Comparison of ENCODE assay signal across 33 cellular contexts in the genomic region with DNA sequence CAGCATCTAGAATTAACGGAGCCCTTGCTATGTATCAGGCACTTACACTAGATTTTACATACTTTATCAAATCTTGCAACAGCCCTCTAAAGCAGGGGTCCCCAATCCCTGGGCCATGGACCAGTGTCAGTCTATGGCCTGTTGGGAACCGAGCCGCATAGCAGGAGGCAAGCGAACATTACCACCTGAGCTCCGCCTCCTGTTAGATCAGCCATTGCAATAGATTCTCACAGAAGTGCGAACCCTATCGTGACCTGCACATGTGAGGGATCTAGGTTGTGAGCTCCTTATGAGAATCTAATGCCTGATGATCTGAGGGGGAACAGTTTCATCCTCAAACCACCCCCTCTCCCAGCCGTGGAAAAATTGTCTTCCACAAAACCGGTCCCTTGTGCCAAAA. TPM values are rescaled to one million over a fixed set of nuclear protein-coding genes. Genes with fewer than 3 reads are reported as not detected.
"Had no signal": no experiment of that assay in that cellular context is flagged by ENCODE, and none has a peak within 500 bp of the region (broad histone marks: within the 10 kb centered on the region; RNA-seq: fewer than 3 reads in every experiment).

No MANE protein-coding gene starts in this region.

- H3K36me3 ChIP-seq: brain microvascular endothelial cell, left ventricle myocardium inferior, neutrophil, ovary, right atrium auricular region, stomach, suprapubic skin, tibial nerve had no signal

- H3K9me3 Mint-ChIP-seq: activated naive CD4-positive, alpha-beta T cell treated with anti-CD3 and anti-CD28 coated beads, Interleukin-2, amount 50 U/mL, for 72 hours; activated T-cell treated with anti-CD3 and anti-CD28 coated beads, Interleukin-2, amount 50 U/mL, for 72 hours; immature natural killer cell; mesothelial cell of epicardium; natural killer cell; T-cell; T-helper 2 cell treated with Interferon-gamma antibody and Interleukin-4, amounts not matched to agents 5 μg/mL and 100 μg/mL, for 36 hours had no signal

- DNase-seq: activated CD4-positive, alpha-beta T cell treated with anti-CD3 and anti-CD28 coated beads for 1 hour; activated CD4-positive, alpha-beta T cell treated with anti-CD3 and anti-CD28 coated beads, Interleukin-2, amount 50 U/mL, for 4 hours; activated gamma-delta T cell; activated T-cell treated with anti-CD3 and anti-CD28 coated beads, Interleukin-2, amount 50 U/mL, for 72 hours; brain microvascular endothelial cell; caudate nucleus; dermis blood vessel endothelial cell; effector CD8-positive, alpha-beta T cell; foreskin melanocyte; immature natural killer cell; kidney glomerular epithelial cell; left ventricle myocardium inferior; natural killer cell; stimulated activated CD4-positive, alpha-beta T cell treated with anti-CD3 and anti-CD28 coated beads, Interleukin-12 subunit alpha, Interleukin-12 subunit beta, amount 100 ng/mL, for 4 hours; stimulated activated CD4-positive, alpha-beta T cell treated with anti-CD3 and anti-CD28 coated beads, Interleukin-4, amount 100 ng/mL, for 4 hours; stomach; T-cell had no signal

- ATAC-seq: activated naive CD4-positive, alpha-beta T cell treated with anti-CD3 and anti-CD28 coated beads, Interleukin-2, amount 50 U/mL, for 72 hours; activated T-cell treated with anti-CD3 and anti-CD28 coated beads, Interleukin-2, amount 50 U/mL, for 72 hours; esophagus mucosa; natural killer cell; psoas muscle; T-cell had no signal

- H3K27me3 ChIP-seq: brain microvascular endothelial cell, ovary, right atrium auricular region, stomach, suprapubic skin, tibial nerve had no signal

- H3K4me3 ChIP-seq: left ventricle myocardium inferior, ovary, psoas muscle, right atrium auricular region, stomach, suprapubic skin, tibial nerve had no signal

- H3K27me3 Mint-ChIP-seq: T-cell had no signal

- H3K4me3 Mint-ChIP-seq: mesothelial cell of epicardium; natural killer cell; T-helper 2 cell treated with Interferon-gamma antibody and Interleukin-4, amounts not matched to agents 5 μg/mL and 100 μg/mL, for 36 hours had no signal

- H3K9me3 ChIP-seq: left ventricle myocardium inferior, neutrophil, ovary, psoas muscle, right atrium auricular region, stomach, suprapubic skin, tibial nerve had no signal

- H3K27ac Mint-ChIP-seq: activated naive CD4-positive, alpha-beta T cell treated with anti-CD3 and anti-CD28 coated beads, Interleukin-2, amount 50 U/mL, for 72 hours; activated T-cell treated with anti-CD3 and anti-CD28 coated beads, Interleukin-2, amount 50 U/mL, for 72 hours; mesothelial cell of epicardium; natural killer cell; T-cell; T-helper 2 cell treated with Interferon-gamma antibody and Interleukin-4, amounts not matched to agents 5 μg/mL and 100 μg/mL, for 36 hours had no signal

- H3K27ac ChIP-seq: brain microvascular endothelial cell, left ventricle myocardium inferior, neutrophil, ovary, psoas muscle, right atrium auricular region, stomach, suprapubic skin, VCaP had no signal

RNA-seq across cellular contexts. Expression of gene PTPRN, which starts 16.6 kb away (rescaled TPM):
- total RNA-seq: endothelial cell of umbilical vein, esophagus mucosa, lung microvascular endothelial cell, skeletal muscle tissue, suprapubic skin, tibial nerve had no signal
- polyA plus RNA-seq: aorta, endothelial cell of umbilical vein had no signal

RNA-seq across cellular contexts. Expression of gene TUBA4B, which starts 39.6 kb away (rescaled TPM):
- total RNA-seq: activated naive CD4-positive, alpha-beta T cell treated with anti-CD3 and anti-CD28 coated beads, Interleukin-2, amount 50 U/mL, for 72 hours; activated T-cell treated with anti-CD3 and anti-CD28 coated beads, Interleukin-2, amount 50 U/mL, for 72 hours; aorta; dermis blood vessel endothelial cell; endothelial cell of umbilical vein; esophagus mucosa; left ventricle myocardium inferior; lung microvascular endothelial cell; mesothelial cell of epicardium; natural killer cell; psoas muscle; right atrium auricular region; skeletal muscle tissue; stomach; suprapubic skin; T-cell; tibial nerve had no signal
- polyA plus RNA-seq: adipose tissue, endothelial cell of umbilical vein, immature natural killer cell, stomach had no signal

RNA-seq across cellular contexts. Expression of gene RESP18, which starts 39.9 kb away (rescaled TPM):
- total RNA-seq: activated naive CD4-positive, alpha-beta T cell treated with anti-CD3 and anti-CD28 coated beads, Interleukin-2, amount 50 U/mL, for 72 hours; activated T-cell treated with anti-CD3 and anti-CD28 coated beads, Interleukin-2, amount 50 U/mL, for 72 hours; aorta; dermis blood vessel endothelial cell; endothelial cell of umbilical vein; esophagus mucosa; left ventricle myocardium inferior; lung microvascular endothelial cell; mesothelial cell of epicardium; natural killer cell; ovary; psoas muscle; right atrium auricular region; skeletal muscle tissue; stomach; suprapubic skin; T-cell; tibial nerve had no signal
- polyA plus RNA-seq: adipose tissue, aorta, endothelial cell of umbilical vein, immature natural killer cell, ovary, psoas muscle, stomach had no signal
